In genomic region chr10:44914891-44915290, GRCh38 we compare ENCODE assay signal across 32 cellular contexts. TPM values are rescaled to one million over a fixed set of nuclear protein-coding genes. Genes with fewer than 3 reads are reported as not detected.
"Had no signal": no experiment of that assay in that cellular context is flagged by ENCODE, and none has a peak within 500 bp of the region (broad histone marks: within the 10 kb centered on the region; RNA-seq: fewer than 3 reads in every experiment).

No MANE protein-coding gene starts in this region.

- H3K27ac Mint-ChIP-seq: activated CD4-positive, alpha-beta T cell treated with anti-CD3 and anti-CD28 coated beads, Interleukin-2, amount 10 ng/mL, durations not matched to agents 24 days and 14 days; activated CD8-positive, alpha-beta T cell treated with anti-CD3 and anti-CD28 coated beads, Interleukin-2, amount 10 ng/mL, durations not matched to agents 7 days and 5 days; activated naive CD4-positive, alpha-beta T cell treated with anti-CD3 and anti-CD28 coated beads for 36 hours; activated naive CD4-positive, alpha-beta T cell treated with anti-CD3 and anti-CD28 coated beads, Interleukin-2, amount 50 U/mL, for 72 hours; activated T-cell treated with anti-CD3 and anti-CD28 coated beads, Interleukin-2, amount 50 U/mL, for 24 hours; activated T-helper 2 cell treated with anti-CD3 and anti-CD28 coated beads, Interferon-gamma antibody, Interleukin-2, Interleukin-4, amounts not matched to agents 10 μg/mL and 5 μg/mL and 100 μg/mL, durations not matched to agents 14 hours and 24 hours and 36 hours; T-helper 1 cell treated with Interleukin-12 subunit alpha and Interleukin-12 subunit beta and Interleukin-4 antibody, amounts not matched to agents 30 μg/mL and 1 μg/mL, for 36 hours; T-helper 2 cell treated with Interferon-gamma antibody and Interleukin-4, amounts not matched to agents 5 μg/mL and 100 μg/mL, for 36 hours had no signal

- H3K36me3 ChIP-seq: adrenal gland, breast epithelium, Peyer's patch, SJSA1 had no signal

- H3K9ac ChIP-seq: SK-N-SH had no signal

- H3K27me3 ChIP-seq: adrenal gland, body of pancreas, breast epithelium, Peyer's patch, SJSA1 had no signal

- H3K4me3 ChIP-seq: adrenal gland, body of pancreas, breast epithelium, Peyer's patch, SJSA1 had no signal

- H3K4me3 Mint-ChIP-seq: activated CD4-positive, alpha-beta T cell treated with anti-CD3 and anti-CD28 coated beads, Interleukin-2, amount 10 ng/mL, durations not matched to agents 24 days and 14 days; activated CD8-positive, alpha-beta T cell treated with anti-CD3 and anti-CD28 coated beads, Interleukin-2, amount 10 ng/mL, durations not matched to agents 7 days and 5 days; activated naive CD4-positive, alpha-beta T cell treated with anti-CD3 and anti-CD28 coated beads for 36 hours; activated T-cell treated with anti-CD3 and anti-CD28 coated beads, Interleukin-2, amount 50 U/mL, for 24 hours; T-helper 1 cell treated with Interleukin-12 subunit alpha and Interleukin-12 subunit beta and Interleukin-4 antibody, amounts not matched to agents 30 μg/mL and 1 μg/mL, for 36 hours; T-helper 2 cell treated with Interferon-gamma antibody and Interleukin-4, amounts not matched to agents 5 μg/mL and 100 μg/mL, for 36 hours had no signal

- H3K27me3 Mint-ChIP-seq: activated T-cell treated with anti-CD3 and anti-CD28 coated beads, Interleukin-2, amount 50 U/mL, for 24 hours had no signal

- H3K4me1 ChIP-seq: adrenal gland, breast epithelium, SJSA1 had no signal

- DNase-seq: activated CD4-positive, alpha-beta T cell treated with anti-CD3 and anti-CD28 coated beads, Interleukin-2, amount 10 ng/mL, durations not matched to agents 24 days and 14 days; activated CD4-positive, alpha-beta T cell treated with anti-CD3 and anti-CD28 coated beads, Interleukin-2, amount 50 U/mL, for 4 hours; activated CD8-positive, alpha-beta T cell treated with anti-CD3 and anti-CD28 coated beads, Interleukin-2, amount 10 ng/mL, durations not matched to agents 7 days and 5 days; activated gamma-delta T cell treated with Interleukin-2 at 50 U/mL for 16 hours; activated naive CD4-positive, alpha-beta T cell treated with anti-CD3 and anti-CD28 coated beads for 36 hours; activated T-cell treated with anti-CD3 and anti-CD28 coated beads, Interleukin-2, amount 50 U/mL, for 24 hours; adrenal gland; body of pancreas; NCI-H1048; NCI-H1105 treated with DMSO at 0.1 percent for 48 hours; NCI-H1436; NCI-H1694; NCI-H1930; NCI-H2081 treated with DMSO at 0.1 percent for 48 hours; NCI-H345; NCI-H524 treated with DMSO at 0.1 percent for 48 hours; NK-92 treated with Interleukin-12 subunit alpha and Interleukin-12 subunit beta, amount 100 ng/mL, for 24 hours; PC-3; Peyer's patch; RPMI8226; SHP77 treated with DMSO at 0.1 percent for 48 hours; SK-N-SH had no signal

- ATAC-seq: activated CD8-positive, alpha-beta T cell treated with anti-CD3 and anti-CD28 coated beads, Interleukin-2, amount 10 ng/mL, durations not matched to agents 7 days and 5 days; activated naive CD4-positive, alpha-beta T cell treated with anti-CD3 and anti-CD28 coated beads, Interleukin-2, amount 50 U/mL, for 72 hours; body of pancreas; PC-3 had no signal

- H3K36me3 Mint-ChIP-seq: activated naive CD4-positive, alpha-beta T cell treated with anti-CD3 and anti-CD28 coated beads, Interleukin-2, amount 50 U/mL, for 72 hours had no signal

- H3K9me2 ChIP-seq: SK-N-SH had no signal

- H3K9me3 Mint-ChIP-seq: activated naive CD4-positive, alpha-beta T cell treated with anti-CD3 and anti-CD28 coated beads, Interleukin-2, amount 50 U/mL, for 72 hours; activated T-cell treated with anti-CD3 and anti-CD28 coated beads, Interleukin-2, amount 50 U/mL, for 24 hours; activated T-helper 2 cell treated with anti-CD3 and anti-CD28 coated beads, Interferon-gamma antibody, Interleukin-2, Interleukin-4, amounts not matched to agents 10 μg/mL and 5 μg/mL and 100 μg/mL, durations not matched to agents 14 hours and 24 hours and 36 hours; T-helper 1 cell treated with Interleukin-12 subunit alpha and Interleukin-12 subunit beta and Interleukin-4 antibody, amounts not matched to agents 30 μg/mL and 1 μg/mL, for 36 hours had no signal

- H3K27ac ChIP-seq: adrenal gland, body of pancreas, breast epithelium, Peyer's patch, SJSA1 had no signal

- H3K9me3 ChIP-seq: adrenal gland, body of pancreas, breast epithelium, Peyer's patch, SJSA1, SK-N-SH had no signal

- H3K4me2 ChIP-seq: SK-N-SH had no signal

RNA-seq across cellular contexts. Expression of gene TMEM72, which starts 3.8 kb away (rescaled TPM):
- total RNA-seq: activated CD4-positive, alpha-beta T cell treated with anti-CD3 and anti-CD28 coated beads, Interleukin-2, amount 10 ng/mL, durations not matched to agents 24 days and 14 days; activated CD8-positive, alpha-beta T cell treated with anti-CD3 and anti-CD28 coated beads, Interleukin-2, amount 10 ng/mL, durations not matched to agents 7 days and 5 days; activated naive CD4-positive, alpha-beta T cell treated with anti-CD3 and anti-CD28 coated beads for 36 hours; activated naive CD4-positive, alpha-beta T cell treated with anti-CD3 and anti-CD28 coated beads, Interleukin-2, amount 50 U/mL, for 72 hours; activated T-helper 2 cell treated with anti-CD3 and anti-CD28 coated beads, Interferon-gamma antibody, Interleukin-2, Interleukin-4, amounts not matched to agents 10 μg/mL and 5 μg/mL and 100 μg/mL, durations not matched to agents 14 hours and 24 hours and 36 hours; adrenal gland; astrocyte; breast epithelium; cardiac septum; MCF 10A; NCI-H460; PC-3; SJSA1 had no signal
- polyA plus RNA-seq: adrenal gland, SK-N-SH had no signal

RNA-seq across cellular contexts. Expression of gene RASSF4, which starts 44.7 kb away (rescaled TPM):
- total RNA-seq: MCF 10A had no signal
